Comparison of ENCODE assay signal across 10 cellular contexts in the genomic region with DNA sequence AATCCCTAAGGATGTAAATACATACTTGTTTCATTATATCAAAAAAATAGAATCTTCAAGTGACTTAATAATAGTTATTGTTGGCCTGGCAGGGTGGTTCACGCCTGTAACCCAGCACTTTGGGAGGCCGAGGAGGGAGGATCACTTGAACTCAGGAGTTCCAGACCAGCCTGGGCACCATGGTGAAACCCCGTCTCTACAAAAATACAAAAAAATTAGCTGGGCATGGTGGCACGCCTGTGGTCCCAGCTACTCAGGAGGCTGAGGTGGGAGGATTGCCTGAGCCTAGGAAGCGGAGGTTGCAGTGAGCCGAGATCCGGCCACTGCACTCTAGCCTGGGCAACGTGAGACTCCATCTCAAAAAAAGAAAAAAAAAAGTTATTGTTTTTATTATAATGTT. TPM values are rescaled to one million over a fixed set of nuclear protein-coding genes. Genes with fewer than 3 reads are reported as not detected.
DNase-seq lines count a peak whose midpoint lies in the region; ATAC-seq, FAIRE-seq and TF ChIP-seq lines count a peak whose summit lies in the region.
"Had no signal": no experiment of that assay in that cellular context is flagged by ENCODE, and none has a peak within 500 bp of the region (broad histone marks: within the 10 kb centered on the region; RNA-seq: fewer than 3 reads in every experiment).

No MANE protein-coding gene starts in this region.

- TF ChIP-seq CTCF in GM12864 (IDR thresholded peaks at IDR 0.05; ENCODE audit: low read depth, low read length, missing control alignments) (no peak), OCI-LY7 (conservative IDR thresholded peaks at IDR 0.05; ENCODE audit: low read length) (no peak), endodermal cell (conservative IDR thresholded peaks at IDR 0.05) (no peak), parathyroid adenoma (IDR thresholded peaks at IDR 0.05) (no peak)

- H3K9ac ChIP-seq in endodermal cell (ENCODE audit: extremely low read depth, low read length, poor library complexity, severe bottlenecking): no peak overlapping the region
- no peak overlapping the region for H3K9ac ChIP-seq in parathyroid adenoma

- no peak overlapping the region for H2AFZ ChIP-seq in OCI-LY7 (ENCODE audit: low read length)
- H2AFZ ChIP-seq in parathyroid adenoma: no peak overlapping the region

- H3K4me2 ChIP-seq in OCI-LY7 (ENCODE audit: low read length) (peak overlapping the region; percentile 83), parathyroid adenoma (ENCODE audit: low read length) (peak overlapping the region; percentile 77)

- intact Hi-C loops in OCI-LY7 (cut with micrococcal nuclease; ENCODE audit: unreplicated experiment): loop anchor here (5.0 to 10.0 kb wide), 2 partner anchors 203 to 740 kb away; a partner anchor contains a TSS

- no peaks in the 10 kb centered on the region for H3K27me3 Mint-ChIP-seq in endodermal cell (ENCODE audit: insufficient read depth)

- H3K36me3 ChIP-seq in OCI-LY7 (ENCODE audit: insufficient read depth, low read length) (peaks cover 7% of the 10 kb centered on the region), endodermal cell (ENCODE audit: control insufficient read depth, insufficient read depth, low read length) (no peaks in the 10 kb centered on the region), parathyroid adenoma (ENCODE audit: control insufficient read depth, insufficient read depth, low read length) (no peaks in the 10 kb centered on the region)

- H3K27me3 ChIP-seq in endodermal cell (ENCODE audit: control insufficient read depth, insufficient read depth, low read length, poor library complexity, severe bottlenecking) (no peaks in the 10 kb centered on the region), parathyroid adenoma (ENCODE audit: control insufficient read depth, insufficient read depth, low read length) (no peaks in the 10 kb centered on the region)

- no peak for FAIRE-seq in frontal cortex (lab: Jason Lieb, UNC)

- ATAC-seq in GM19328 (IDR thresholded peaks at IDR 0.05; ENCODE audit: unreplicated experiment): no peak

- H3K79me2 ChIP-seq in OCI-LY7 (ENCODE audit: insufficient read depth, low read depth, low read length): peaks cover 60% of the 10 kb centered on the region
- peaks cover 39% of the 10 kb centered on the region for H3K79me2 ChIP-seq in parathyroid adenoma

- CTCF ChIA-PET in OCI-LY7 (lab: Charles Lee; ENCODE audit: unreplicated experiment): no interaction called here

- 95 to 100% methylated on average over 3 to 8 of the region's 8 CpGs for WGBS in endodermal cell (ENCODE audit: insufficient coverage in 1 of 2, insufficient read length in 1 of 2), 2 experiments

- H3K4me1 Mint-ChIP-seq in endodermal cell: no peaks in the 10 kb centered on the region

- POLR2A ChIA-PET in OCI-LY7 (lab: Charles Lee): no interaction called here

- DNase-seq in GM12864 (ENCODE audit: low read depth) (no peak), OCI-LY7 (ENCODE audit: low spot score) (no peak), endodermal cell (no peak), frontal cortex (ENCODE audit: low spot score in 2 of 2) (no peak), dermis blood vessel endothelial cell (no peak), NCI-H2081 treated with DMSO at 0.1 percent for 48 hours (lab: John Stamatoyannopoulos, UW) (no peak)
- DNase-seq: NCI-H2171 treated with DMSO at 0.1 percent for 48 hours, WERI-Rb-1 had no signal

- H3K9me3 Mint-ChIP-seq in endodermal cell: no peaks in the 10 kb centered on the region

- BruUV-seq in OCI-LY7 (replicated peaks; lab: Mats Ljungman, UMichigan): no TSS peak

- no peak overlapping the region for H3K4me3 Mint-ChIP-seq in endodermal cell

- H3K27ac ChIP-seq in OCI-LY7 (ENCODE audit: low read depth, low read length, poor library complexity, severe bottlenecking): no peak overlapping the region
- H3K27ac ChIP-seq in endodermal cell (ENCODE audit: low read depth, low read length): no peak overlapping the region
- no peak overlapping the region for H3K27ac ChIP-seq in parathyroid adenoma

- H3K27ac Mint-ChIP-seq in endodermal cell: no peak overlapping the region

- no peaks in the 10 kb centered on the region for H3K9me3 ChIP-seq in OCI-LY7 (ENCODE audit: low read length)
- H3K9me3 ChIP-seq in endodermal cell (ENCODE audit: control insufficient read depth, low read length): no peaks in the 10 kb centered on the region
- no peaks in the 10 kb centered on the region for H3K9me3 ChIP-seq in parathyroid adenoma (ENCODE audit: control insufficient read depth, low read length)

- peak overlapping the region; percentile 76 for H3K4me3 ChIP-seq in GM12864 (ENCODE audit: low read depth, low read length)
- peak overlapping the region; percentile 92 for H3K4me3 ChIP-seq in OCI-LY7 (ENCODE audit: low read depth, low read length, poor library complexity, severe bottlenecking)
- peak overlapping the region; percentile 99 for H3K4me3 ChIP-seq in endodermal cell (ENCODE audit: low read length)
- H3K4me3 ChIP-seq in parathyroid adenoma (ENCODE audit: low read depth, low read length): peak overlapping the region; percentile 95

- peaks cover 47% of the 10 kb centered on the region for H4K20me1 ChIP-seq in OCI-LY7 (ENCODE audit: insufficient read depth, low read length)

- H3K4me1 ChIP-seq in OCI-LY7 (ENCODE audit: insufficient read depth, low read length, poor library complexity, severe bottlenecking): peaks cover 43% of the 10 kb centered on the region
- H3K4me1 ChIP-seq in endodermal cell (ENCODE audit: control insufficient read depth, insufficient read depth, low read length): no peaks in the 10 kb centered on the region
- H3K4me1 ChIP-seq in parathyroid adenoma: peaks cover 4% of the 10 kb centered on the region

- H3K9me2 ChIP-seq in OCI-LY7 (ENCODE audit: insufficient read depth, low read length): no peaks in the 10 kb centered on the region

- no peaks in the 10 kb centered on the region for H3K36me3 Mint-ChIP-seq in endodermal cell (ENCODE audit: low read depth)

RNA-seq across cellular contexts. Expression of a gene that starts 1.7 kb away (rescaled TPM):
- total RNA-seq in OCI-LY7 (2014; rRNA removed; shearing (Covaris generic)): 43.3 and 65.7 TPM in 2 replicates
- total RNA-seq in OCI-LY7 (2022): 52.8 and 62.8 TPM in 2 replicates
- 10 to 100 TPM; 27.9 to 29.1 TPM for total RNA-seq in endodermal cell
- polyA plus RNA-seq in endodermal cell (2013, experiment 1 of 2): 31.3 TPM
- polyA plus RNA-seq in endodermal cell (2013, experiment 2 of 2): 29.7 TPM
- total RNA-seq in frontal cortex: 97.8 TPM
- 56.7 and 56.8 TPM in 2 replicates for total RNA-seq in dermis blood vessel endothelial cell
